ENCODE assay signal across 10 cellular contexts in genomic region chr6:3227363-3228045, GRCh38. TPM values are rescaled to one million over a fixed set of nuclear protein-coding genes. Genes with fewer than 3 reads are reported as not detected.
DNase-seq lines count a peak whose midpoint lies in the region; ATAC-seq, FAIRE-seq and TF ChIP-seq lines count a peak whose summit lies in the region.
"Had no signal": no experiment of that assay in that cellular context is flagged by ENCODE, and none has a peak within 500 bp of the region (broad histone marks: within the 10 kb centered on the region; RNA-seq: fewer than 3 reads in every experiment).

TSS of gene TUBB2B (minus strand) at chr6:3227653. CDS start at chr6:3227543, 110 bp downstream.

- no peak for DNase-seq in stimulated activated naive CD8-positive, alpha-beta T cell treated with anti-CD3 and anti-CD28 coated beads, Interleukin-15, Interleukin-2, amounts not matched to agents 100 U/mL and 50 U/mL, for 24 hours
- DNase-seq in NCI-H2227 treated with DMSO at 0.1 percent for 48 hours (lab: John Stamatoyannopoulos, UW) (peak; percentile 96), K562 (ENCODE audit: extremely low read depth in 1 of 4, low spot score in 3 of 4) (peak in 2 of 4 experiments; percentile 78), iris pigment epithelial cell (ENCODE audit: low read depth) (peak; percentile 63)
- no peak for DNase-seq in effector CD8-positive, alpha-beta T cell (lab: John Stamatoyannopoulos, UW)

- ATAC-seq in stimulated activated naive CD8-positive, alpha-beta T cell treated with anti-CD3 and anti-CD28 coated beads, Interleukin-15, Interleukin-2, amounts not matched to agents 100 U/mL and 50 U/mL, for 24 hours, result no peak
- peak; percentile 67 for ATAC-seq in K562
- ATAC-seq in stimulated activated memory B cell treated with anti-CD40 and anti-IgM and Interleukin-4, amounts not matched to agents 10 μg/mL and 1 μg/mL and 100 μg/mL, for 72 hours, result peak; percentile 44
- no peak for ATAC-seq in HG03571 (IDR thresholded peaks at IDR 0.05; ENCODE audit: unreplicated experiment)

- CTCF ChIA-PET in K562 (lab: Yijun Ruan, JAX; ENCODE audit: low intra/inter-chr PET ratio), result interaction anchor here (0.7 kb wide), 2 partner anchors 28 to 142 kb away, joined by 3 to 4 read pairs; no protein-coding TSS in a partner anchor

- no peak for TF ChIP-seq CTCF in K562 (IDR thresholded peaks at IDR 0.05 in 2 of 3, conservative IDR thresholded peaks at IDR 0.05 in 1 of 3; ENCODE audit: insufficient read depth in 2 of 3, low read depth in 1 of 3, low read length in 3 of 3)

- no peak for TF ChIP-seq POLR2A in K562 (conservative IDR thresholded peaks at IDR 0.05)

- peak within 1 kb of the TSS; percentile 36 for H3K4me3 ChIP-seq in K562
- H3K4me3 ChIP-seq: lung had no signal

- WGBS in K562 (ENCODE audit: insufficient coverage, low coverage, missing lambda C conversion rate), result 6% methylated on average over 55 of the region's 66 CpGs

- H3K4me2 ChIP-seq in K562 (ENCODE audit: insufficient read depth, low read length), result peak within 1 kb of the TSS; percentile 84

- H3K9me3 ChIP-seq in K562 (replicated peaks; ENCODE audit: control insufficient read depth, insufficient read depth, low read depth, low read length), result no peaks in the 10 kb centered on the region

- H3K27me3 ChIP-seq in K562 (ENCODE audit: control insufficient read depth in 2 of 2, insufficient read depth in 2 of 2, low read length in 2 of 2), result peaks cover 40 to 65% of the 10 kb centered on the region in 2 experiments

- intact Hi-C loops in K562 (cut with micrococcal nuclease), result no loop called here

- H3K27ac Mint-ChIP-seq in stimulated activated naive CD8-positive, alpha-beta T cell treated with anti-CD3 and anti-CD28 coated beads, Interleukin-15, Interleukin-2, amounts not matched to agents 100 ng/mL and 50 ng/mL, for 24 hours, result no peak within 1 kb of the TSS
- peak within 1 kb of the TSS; percentile 35 for H3K27ac Mint-ChIP-seq in stimulated activated memory B cell treated with anti-CD40 and anti-IgM and Interleukin-4, amounts not matched to agents 10 μg/mL and 1 μg/mL and 100 μg/mL, for 72 hours

- no peak within 1 kb of the TSS for H3K27ac ChIP-seq in K562 (ENCODE audit: extremely low read depth, low read depth, low read length)

- H3K4me1 Mint-ChIP-seq in stimulated activated naive CD8-positive, alpha-beta T cell treated with anti-CD3 and anti-CD28 coated beads, Interleukin-15, Interleukin-2, amounts not matched to agents 100 ng/mL and 50 ng/mL, for 24 hours (ENCODE audit: low read depth), result peaks cover 50% of the 10 kb centered on the region
- peaks cover 55% of the 10 kb centered on the region for H3K4me1 Mint-ChIP-seq in stimulated activated memory B cell treated with anti-CD40 and anti-IgM and Interleukin-4, amounts not matched to agents 10 μg/mL and 1 μg/mL and 100 μg/mL, for 72 hours

- no peaks in the 10 kb centered on the region for H3K36me3 Mint-ChIP-seq in stimulated activated naive CD8-positive, alpha-beta T cell treated with anti-CD3 and anti-CD28 coated beads, Interleukin-15, Interleukin-2, amounts not matched to agents 100 ng/mL and 50 ng/mL, for 24 hours (ENCODE audit: low read depth)
- no peaks in the 10 kb centered on the region for H3K36me3 Mint-ChIP-seq in stimulated activated memory B cell treated with anti-CD40 and anti-IgM and Interleukin-4, amounts not matched to agents 10 μg/mL and 1 μg/mL and 100 μg/mL, for 72 hours

- POLR2A ChIA-PET in K562 (lab: Yijun Ruan, JAX), result interaction anchor here (1.3 kb wide), 1 partner anchor 12 kb away, joined by 4 read pairs; no protein-coding TSS in a partner anchor

- no TSS peak for BruUV-seq in K562 (replicated peaks; lab: Mats Ljungman, UMichigan)

- TF ChIP-seq RAD21 in K562 (CRISPR knock-in tag; conservative IDR thresholded peaks at IDR 0.05 in 1 of 2, IDR thresholded peaks at IDR 0.05 in 1 of 2), result no peak

- H3K4me1 ChIP-seq in K562 (replicated peaks in 1 of 2; ENCODE audit: control insufficient read depth in 2 of 2, insufficient read depth in 2 of 2, low read length in 2 of 2), result peaks cover 35 to 50% of the 10 kb centered on the region in 2 experiments

- no peaks in the 10 kb centered on the region for H4K20me1 ChIP-seq in K562 (replicated peaks; ENCODE audit: control insufficient read depth, insufficient read depth, low read length)

- in situ Hi-C loops in K562 (cut with MboI), result no loop called here

- H3K4me3 Mint-ChIP-seq in stimulated activated naive CD8-positive, alpha-beta T cell treated with anti-CD3 and anti-CD28 coated beads, Interleukin-15, Interleukin-2, amounts not matched to agents 100 ng/mL and 50 ng/mL, for 24 hours, result peak within 1 kb of the TSS; percentile 72
- peak within 1 kb of the TSS; percentile 78 for H3K4me3 Mint-ChIP-seq in stimulated activated memory B cell treated with anti-CD40 and anti-IgM and Interleukin-4, amounts not matched to agents 10 μg/mL and 1 μg/mL and 100 μg/mL, for 72 hours

- no peaks in the 10 kb centered on the region for H3K9me3 Mint-ChIP-seq in stimulated activated naive CD8-positive, alpha-beta T cell treated with anti-CD3 and anti-CD28 coated beads, Interleukin-15, Interleukin-2, amounts not matched to agents 100 ng/mL and 50 ng/mL, for 24 hours
- H3K9me3 Mint-ChIP-seq in stimulated activated memory B cell treated with anti-CD40 and anti-IgM and Interleukin-4, amounts not matched to agents 10 μg/mL and 1 μg/mL and 100 μg/mL, for 72 hours, result no peaks in the 10 kb centered on the region

- no peak for TF ChIP-seq EP300 in K562 (IDR thresholded peaks at IDR 0.05; ENCODE audit: low read length)

- no peaks in the 10 kb centered on the region for H3K9me1 ChIP-seq in K562 (ENCODE audit: control insufficient read depth, insufficient read depth, low read length)

- no peaks in the 10 kb centered on the region for H3K79me2 ChIP-seq in K562 (ENCODE audit: control insufficient read depth, insufficient read depth, low read length)

- H3K9ac ChIP-seq in K562 (ENCODE audit: insufficient read depth in 1 of 2, low read depth in 2 of 2, low read length in 2 of 2), result peak within 1 kb of the TSS; percentile 51 to 90

- peaks cover 77% of the 10 kb centered on the region for H3K27me3 Mint-ChIP-seq in stimulated activated naive CD8-positive, alpha-beta T cell treated with anti-CD3 and anti-CD28 coated beads, Interleukin-15, Interleukin-2, amounts not matched to agents 100 ng/mL and 50 ng/mL, for 24 hours
- peaks cover 70% of the 10 kb centered on the region for H3K27me3 Mint-ChIP-seq in stimulated activated memory B cell treated with anti-CD40 and anti-IgM and Interleukin-4, amounts not matched to agents 10 μg/mL and 1 μg/mL and 100 μg/mL, for 72 hours

- no peaks in the 10 kb centered on the region for H3K36me3 ChIP-seq in K562 (ENCODE audit: control insufficient read depth, insufficient read depth, low read length)

- FAIRE-seq in K562 (lab: Jason Lieb, UNC), result no peak
- FAIRE-seq: GM18507 had no signal

- H2AFZ ChIP-seq in K562 (ENCODE audit: low read depth, low read length), result peak within 1 kb of the TSS; percentile 86

TF ChIP-seq in K562, 482 proteins besides CTCF, POLR2A, EP300 and RAD21 (continues in another document):
- TF ChIP-seq ATF1 (CRISPR knock-in tag; IDR thresholded peaks at IDR 0.05) (no peak), ATF1 (tag; IDR thresholded peaks at IDR 0.05) (0 out of 2 replicates have a peak, but pooled peaks have one; percentile 18), DEAF1 (CRISPR knock-in tag; IDR thresholded peaks at IDR 0.05) (no peak), NCOA6 (IDR thresholded peaks at IDR 0.05) (peak; percentile 52; the same call in 1 of the 2 replicates)

RNA-seq across cellular contexts. Expression of gene TUBB2B, which starts in this region (rescaled TPM):
- total RNA-seq in K562 (2011; cell fraction: chromatin; rRNA removed; ENCODE audit: low replicate concordance), result 1.7 and 4.6 TPM in 2 replicates
- 5.0 and 6.5 TPM in 2 replicates for total RNA-seq in K562 (2011; cell fraction: nucleolus; rRNA removed)
- 3.4 and 3.9 TPM in 2 replicates for total RNA-seq in K562 (2011; cell fraction: nucleoplasm; rRNA removed)
- total RNA-seq in K562 (2014; rRNA removed), result 6.4 and 7.3 TPM in 2 replicates
- 1.6 and 2.3 TPM in 2 replicates for total RNA-seq in K562 (2014; rRNA removed; fragmentation: Illumina TruSeq; extraction: Trizol)
- total RNA-seq in K562 (2015; rRNA removed; fragmentation: Illumina TruSeq; extraction: Trizol), result 3.3 and 3.8 TPM in 2 replicates
- 5.1 and 5.8 TPM in 2 replicates for total RNA-seq in K562 (2021)
- polyA plus RNA-seq in K562 (2011; rRNA removed), result 9.7 and 14.5 TPM in 2 replicates
- polyA plus RNA-seq in K562 (2011; cell fraction: cytosol; rRNA removed), result 18.8 and 24.4 TPM in 2 replicates
- 5.8 and 7.2 TPM in 2 replicates for polyA plus RNA-seq in K562 (2011; cell fraction: nucleus; rRNA removed)
- 9.9 and 11.3 TPM in 2 replicates for polyA plus RNA-seq in K562 (2012)
- 4.6 and 9.1 TPM in 2 replicates for polyA plus RNA-seq in K562 (2014; fragmentation: Illumina TruSeq; extraction: Trizol)
- under 1 TPM; 0.11 to 0.18 TPM for polyA plus RNA-seq in K562 (2014; fragmentation: Nextera tagmentation; extraction: Ambion mirVana)
- 6.1 and 7.0 TPM in 2 replicates for polyA plus RNA-seq in K562 (2014; rRNA removed)
- 5.1 and 6.2 TPM in 2 replicates for polyA minus RNA-seq in K562 (2011; rRNA and poly(A)+ RNA removed)
- 7.5 and 11.3 TPM in 2 replicates for polyA minus RNA-seq in K562 (2011; cell fraction: cytosol; rRNA and poly(A)+ RNA removed)
- 2.7 and 6.1 TPM in 2 replicates for polyA minus RNA-seq in K562 (2011; cell fraction: nucleus; rRNA and poly(A)+ RNA removed)

Comparison
In these comparisons a context has a peak if more than half of its experiments do, and no peak if none do; other contexts are left out.
1. ATAC-seq: peak in K562 (single experiment) and stimulated activated memory B cell treated with anti-CD40 and anti-IgM and Interleukin-4, amounts not matched to agents 10 μg/mL and 1 μg/mL and 100 μg/mL, for 72 hours (single experiment); none in stimulated activated naive CD8-positive, alpha-beta T cell treated with anti-CD3 and anti-CD28 coated beads, Interleukin-15, Interleukin-2, amounts not matched to agents 100 U/mL and 50 U/mL, for 24 hours (single experiment) and HG03571 (single experiment).
2. DNase-seq: peak in NCI-H2227 treated with DMSO at 0.1 percent for 48 hours (single experiment) and iris pigment epithelial cell (single experiment); none in stimulated activated naive CD8-positive, alpha-beta T cell treated with anti-CD3 and anti-CD28 coated beads, Interleukin-15, Interleukin-2, amounts not matched to agents 100 U/mL and 50 U/mL, for 24 hours (single experiment) and effector CD8-positive, alpha-beta T cell (single experiment).